ENCODE assay signal across 17 cellular contexts in the genomic region with DNA sequence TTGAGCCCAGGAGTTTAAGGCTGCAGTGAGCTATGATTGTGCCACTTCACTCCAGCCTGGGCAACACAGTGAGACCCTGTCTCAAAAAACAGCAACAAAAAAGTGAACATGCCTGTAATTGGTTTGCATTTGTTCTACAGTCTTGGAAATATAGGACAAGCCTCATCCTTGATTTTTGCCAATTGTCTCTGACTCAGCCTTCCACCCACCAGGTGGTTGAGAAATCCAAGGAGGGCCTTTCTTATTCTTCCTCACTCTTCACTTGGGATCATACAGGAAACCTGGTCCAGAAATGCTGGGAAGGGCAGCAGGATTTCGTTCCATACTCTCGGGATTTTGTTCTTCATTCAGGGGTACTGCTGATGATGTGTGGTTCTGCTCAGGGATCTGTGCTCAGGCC.
"Had no signal": no experiment of that assay in that cellular context is flagged by ENCODE, and none has a peak within 500 bp of the region (broad histone marks: within the 10 kb centered on the region; RNA-seq: fewer than 3 reads in every experiment).

No MANE protein-coding gene starts in this region.

- H3K27me3 ChIP-seq: brain microvascular endothelial cell had no signal

- H3K27ac ChIP-seq: brain microvascular endothelial cell, epithelial cell of prostate, parathyroid adenoma had no signal

- H3K9ac ChIP-seq: parathyroid adenoma had no signal

- H3K79me2 ChIP-seq: parathyroid adenoma had no signal

- DNase-seq: activated CD4-positive, alpha-beta memory T cell treated with anti-CD3 and anti-CD28 coated beads, Interleukin-2, amount 10 ng/mL, durations not matched to agents 7 days and 5 days; activated CD4-positive, alpha-beta T cell treated with anti-CD3 and anti-CD28 coated beads for 4 hours; activated effector memory CD4-positive, alpha-beta T cell treated with anti-CD3 and anti-CD28 coated beads, Interleukin-2, amount 50 U/mL, for 16 hours; activated T-cell treated with anti-CD3 and anti-CD28 coated beads, Interleukin-2, amount 50 U/mL, for 48 hours; brain microvascular endothelial cell; cerebellar nuclear complex; effector memory CD4-positive, alpha-beta T cell; hippocampal formation; mucosa of descending colon; naive thymus-derived CD4-positive, alpha-beta T cell had no signal

- H3K27me3 Mint-ChIP-seq: activated CD4-positive, alpha-beta memory T cell treated with anti-CD3 and anti-CD28 coated beads, Interleukin-2, amount 10 ng/mL, durations not matched to agents 7 days and 5 days; dendritic cell treated with granulocyte-macrophage colony-stimulating factor and Interleukin-4, amounts not matched to agents 40 ng/mL and 50 ng/mL, for 4 days; naive thymus-derived CD4-positive, alpha-beta T cell; stimulated activated memory B cell treated with anti-CD40 and anti-IgM and Interleukin-4, amounts not matched to agents 10 μg/mL and 1 μg/mL and 100 μg/mL, for 72 hours had no signal

- H3K9me3 ChIP-seq: mucosa of descending colon had no signal

- H3K27ac Mint-ChIP-seq: activated CD4-positive, alpha-beta memory T cell treated with anti-CD3 and anti-CD28 coated beads, Interleukin-2, amount 10 ng/mL, durations not matched to agents 7 days and 5 days; activated naive CD4-positive, alpha-beta T cell treated with anti-CD3 and anti-CD28 coated beads, Interleukin-2, amount 50 U/mL, for 72 hours; dendritic cell treated with granulocyte-macrophage colony-stimulating factor and Interleukin-4, amounts not matched to agents 40 ng/mL and 50 ng/mL, for 4 days; naive thymus-derived CD4-positive, alpha-beta T cell; stimulated activated memory B cell treated with anti-CD40 and anti-IgM and Interleukin-4, amounts not matched to agents 10 μg/mL and 1 μg/mL and 100 μg/mL, for 72 hours; T-helper 1 cell treated with Interleukin-12 subunit alpha and Interleukin-12 subunit beta and Interleukin-4 antibody, amounts not matched to agents 30 μg/mL and 1 μg/mL, for 36 hours had no signal

- H3K4me1 ChIP-seq: parathyroid adenoma had no signal

- H3K4me3 Mint-ChIP-seq: activated CD4-positive, alpha-beta memory T cell treated with anti-CD3 and anti-CD28 coated beads, Interleukin-2, amount 10 ng/mL, durations not matched to agents 7 days and 5 days; dendritic cell treated with granulocyte-macrophage colony-stimulating factor and Interleukin-4, amounts not matched to agents 40 ng/mL and 50 ng/mL, for 4 days; naive thymus-derived CD4-positive, alpha-beta T cell; stimulated activated memory B cell treated with anti-CD40 and anti-IgM and Interleukin-4, amounts not matched to agents 10 μg/mL and 1 μg/mL and 100 μg/mL, for 72 hours; T-helper 1 cell treated with Interleukin-12 subunit alpha and Interleukin-12 subunit beta and Interleukin-4 antibody, amounts not matched to agents 30 μg/mL and 1 μg/mL, for 36 hours had no signal

- H3K4me3 ChIP-seq: mucosa of descending colon had no signal

- H3K36me3 ChIP-seq: brain microvascular endothelial cell had no signal

- H2AFZ ChIP-seq: parathyroid adenoma had no signal

- ATAC-seq: activated naive CD4-positive, alpha-beta T cell treated with anti-CD3 and anti-CD28 coated beads, Interleukin-2, amount 50 U/mL, for 72 hours; left lobe of liver; mucosa of descending colon; naive thymus-derived CD4-positive, alpha-beta T cell; stimulated activated memory B cell treated with anti-CD40 and anti-IgM and Interleukin-4, amounts not matched to agents 10 μg/mL and 1 μg/mL and 100 μg/mL, for 72 hours had no signal
